ENCODE assay signal across 22 cellular contexts in genomic region chr11:87031433-87032170, GRCh38.
"Had no signal": no experiment of that assay in that cellular context is flagged by ENCODE, and none has a peak within 500 bp of the region (broad histone marks: within the 10 kb centered on the region; RNA-seq: fewer than 3 reads in every experiment).

No MANE protein-coding gene starts in this region.

- H3K4me3 ChIP-seq: hepatocyte, left ventricle myocardium inferior, lung, prostate gland, thoracic aorta, transverse colon had no signal

- H2AFZ ChIP-seq: hepatocyte, parathyroid adenoma had no signal

- DNase-seq: effector memory CD4-positive, alpha-beta T cell; head of caudate nucleus; kidney; left cardiac atrium; left ventricle myocardium inferior; mesenchymal stem cell; naive B cell; occipital lobe; retina; stimulated activated CD4-positive, alpha-beta T cell treated with anti-CD3 and anti-CD28 coated beads, Interleukin-2, amount 100 ng/mL, for 24 hours; stimulated activated CD4-positive, alpha-beta T cell treated with anti-CD3 and anti-CD28 coated beads, Interleukin-4, amount 100 ng/mL, for 4 hours; stimulated activated naive B cell treated with anti-CD40 and anti-IgM and Interleukin-4, amounts not matched to agents 10 μg/mL and 1 μg/mL and 100 μg/mL, for 72 hours; stimulated activated naive CD8-positive, alpha-beta T cell treated with anti-CD3 and anti-CD28 coated beads, Interleukin-15, amount 100 ng/mL, for 72 hours; substantia nigra; transverse colon had no signal

- ATAC-seq: esophagus mucosa, left cardiac atrium, sciatic nerve had no signal

- H3K27me3 ChIP-seq: hepatocyte, transverse colon had no signal

- H3K9ac ChIP-seq: parathyroid adenoma had no signal

- H3K79me2 ChIP-seq: hepatocyte, parathyroid adenoma had no signal

- H3K4me2 ChIP-seq: hepatocyte had no signal

- H3K36me3 ChIP-seq: left ventricle myocardium inferior, prostate gland, thoracic aorta, transverse colon had no signal

- H3K4me1 ChIP-seq: left ventricle myocardium inferior, prostate gland had no signal

- H3K9me3 ChIP-seq: prostate gland, thoracic aorta, transverse colon had no signal

- H3K27ac ChIP-seq: hepatocyte, left ventricle myocardium inferior, parathyroid adenoma, prostate gland, thoracic aorta, transverse colon had no signal
